7 cellular contexts compared by ENCODE assay signal in genomic region chr5:84817953-84818352, GRCh38.
"Had no signal": no experiment of that assay in that cellular context is flagged by ENCODE, and none has a peak within 500 bp of the region (broad histone marks: within the 10 kb centered on the region; RNA-seq: fewer than 3 reads in every experiment).

No MANE protein-coding gene starts in this region.

- ATAC-seq: GM12878 had no signal

- DNase-seq: GDM1, GF-D8 had no signal

- FAIRE-seq: GM12878, GM12891, GM12892, GM18507, GM19239 had no signal

- H3K4me3 ChIP-seq: GM12878 had no signal
